ENCODE assay signal across 15 cellular contexts in the genomic region with DNA sequence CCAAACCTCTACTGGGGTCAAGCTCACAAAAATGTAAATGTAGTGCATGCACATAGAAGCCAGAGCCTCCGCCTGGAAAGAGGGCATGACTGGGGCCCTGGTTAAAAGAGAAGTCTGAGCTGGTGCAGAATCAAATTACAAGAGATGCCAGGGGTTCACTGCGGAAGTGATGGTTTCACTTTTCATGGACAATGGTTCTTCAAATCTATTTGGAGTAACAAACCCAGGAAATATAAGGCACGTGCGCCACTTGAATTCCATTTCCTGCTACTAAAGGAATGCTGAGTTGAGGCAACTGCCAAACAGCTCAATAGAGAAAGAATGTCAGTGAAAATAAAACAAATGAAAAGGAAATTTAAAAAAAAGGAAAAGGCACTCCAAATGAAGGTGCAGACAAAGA.
DNase-seq lines count a peak whose midpoint lies in the region; ATAC-seq, FAIRE-seq and TF ChIP-seq lines count a peak whose summit lies in the region.
"Had no signal": no experiment of that assay in that cellular context is flagged by ENCODE, and none has a peak within 500 bp of the region (broad histone marks: within the 10 kb centered on the region; RNA-seq: fewer than 3 reads in every experiment).

No MANE protein-coding gene starts in this region.

- peaks cover 0 to 23% (median 12%) of the 10 kb centered on the region in 11 experiments; a peak in 13 of 22 replicates for H3K9me3 ChIP-seq in BLaER1 treated with 17β-estradiol and CSF1 and Interleukin-3, amounts not matched to agents 10 nM and 100 nM (replicated peaks in 1 of 11)

- no peak overlapping the region for H3K9ac ChIP-seq in BLaER1 treated with 17β-estradiol and CSF1 and Interleukin-3, amounts not matched to agents 10 nM and 100 nM

- ATAC-seq in HG03378 (IDR thresholded peaks at IDR 0.05; ENCODE audit: unreplicated experiment) = no peak

- no peaks in the 10 kb centered on the region for H3K36me3 ChIP-seq in BLaER1 treated with 17β-estradiol and CSF1 and Interleukin-3, amounts not matched to agents 10 nM and 100 nM
- H3K36me3 ChIP-seq in bronchial epithelial cell (ENCODE audit: control insufficient read depth, insufficient read depth, low read length) = no peaks in the 10 kb centered on the region

- H3K27me3 Mint-ChIP-seq in nephron progenitor cell (ENCODE audit: low read depth, poor library complexity) = no peaks in the 10 kb centered on the region
- H3K27me3 Mint-ChIP-seq: CD4-positive, alpha-beta memory T cell had no signal

- DNase-seq in bronchial epithelial cell (ENCODE audit: low read depth) (peak; percentile 4), lung microvascular endothelial cell (ENCODE audit: low read depth in 2 of 2) (peak; percentile 29 to 59), DMS153 (lab: John Stamatoyannopoulos, UW) (no peak), nephron progenitor cell (no peak)
- no peak for DNase-seq in activated CD4-positive, alpha-beta T cell treated with anti-CD3 and anti-CD28 coated beads, Interleukin-2, amount 50 U/mL, for 4 hours
- DNase-seq: activated CD4-positive, alpha-beta T cell treated with anti-CD3 and anti-CD28 coated beads, Interleukin-2, amount 50 U/mL, for 1 hour; CD4-positive, alpha-beta memory T cell; endodermal cell; NCI-H2081 treated with DMSO at 0.1 percent for 48 hours; OCI-M1 had no signal

- TF ChIP-seq EP300 in Ishikawa (IDR thresholded peaks at IDR 0.05; ENCODE audit: borderline replicate concordance) = peak; percentile 31; the same call in 1 of the 2 replicates

- peaks cover 5% of the 10 kb centered on the region for H3K4me1 Mint-ChIP-seq in nephron progenitor cell
- H3K4me1 Mint-ChIP-seq: CD4-positive, alpha-beta memory T cell; endodermal cell had no signal

- no peak overlapping the region for H3K4me3 Mint-ChIP-seq in nephron progenitor cell
- H3K4me3 Mint-ChIP-seq: CD4-positive, alpha-beta memory T cell; endodermal cell; neural crest cell had no signal

- no peaks in the 10 kb centered on the region for H3K36me3 Mint-ChIP-seq in nephron progenitor cell (ENCODE audit: low read depth)
- H3K36me3 Mint-ChIP-seq: CD4-positive, alpha-beta memory T cell had no signal

- H3K27ac Mint-ChIP-seq in nephron progenitor cell = no peak overlapping the region
- H3K27ac Mint-ChIP-seq: activated T-helper 2 cell treated with anti-CD3 and anti-CD28 coated beads, Interferon-gamma antibody, Interleukin-2, Interleukin-4, amounts not matched to agents 10 μg/mL and 5 μg/mL and 100 μg/mL, durations not matched to agents 14 hours and 24 hours and 36 hours; CD4-positive, alpha-beta memory T cell; endodermal cell had no signal

- H3K9me3 Mint-ChIP-seq in nephron progenitor cell = peaks cover 66% of the 10 kb centered on the region
- H3K9me3 Mint-ChIP-seq: activated T-helper 2 cell treated with anti-CD3 and anti-CD28 coated beads, Interferon-gamma antibody, Interleukin-2, Interleukin-4, amounts not matched to agents 10 μg/mL and 5 μg/mL and 100 μg/mL, durations not matched to agents 14 hours and 24 hours and 36 hours had no signal

- no peaks in the 10 kb centered on the region for H3K27me3 ChIP-seq in BLaER1 treated with 17β-estradiol and CSF1 and Interleukin-3, amounts not matched to agents 10 nM and 100 nM
- no peaks in the 10 kb centered on the region for H3K27me3 ChIP-seq in bronchial epithelial cell (ENCODE audit: control insufficient read depth, insufficient read depth, low read length)

- H3K4me3 ChIP-seq in BLaER1 treated with 17β-estradiol and CSF1 and Interleukin-3, amounts not matched to agents 10 nM and 100 nM = no peak overlapping the region
- H3K4me3 ChIP-seq in bronchial epithelial cell (ENCODE audit: low read depth, low read length) = no peak overlapping the region

- peaks cover 0 to 3% (median 0%) of the 10 kb centered on the region in 11 experiments; a peak in 2 of 22 replicates for H4K20me1 ChIP-seq in BLaER1 treated with 17β-estradiol and CSF1 and Interleukin-3, amounts not matched to agents 10 nM and 100 nM

- H3K4me1 ChIP-seq in BLaER1 treated with 17β-estradiol and CSF1 and Interleukin-3, amounts not matched to agents 10 nM and 100 nM = peaks cover 11 to 41% (median 20%) of the 10 kb centered on the region in 10 experiments

- TF ChIP-seq RAD21 in Ishikawa (IDR thresholded peaks at IDR 0.05; ENCODE audit: low read depth) = no peak

- H3K4me2 ChIP-seq in BLaER1 treated with 17β-estradiol and CSF1 and Interleukin-3, amounts not matched to agents 10 nM and 100 nM = peak overlapping the region; percentile 37 to 85 (median 54)

- no peak for FAIRE-seq in bronchial epithelial cell (lab: Jason Lieb, UNC)

- TF ChIP-seq CTCF in bronchial epithelial cell (IDR thresholded peaks at IDR 0.05; ENCODE audit: insufficient read depth, low read length, severe bottlenecking) = no peak
- no peak for TF ChIP-seq CTCF in nephron progenitor cell (IDR thresholded peaks at IDR 0.05)

- peak overlapping the region in 5 of 11 experiments; percentile 4 to 45 (median 34); a peak in 5 of 22 replicates for H3K27ac ChIP-seq in BLaER1 treated with 17β-estradiol and CSF1 and Interleukin-3, amounts not matched to agents 10 nM and 100 nM

TF ChIP-seq in Ishikawa, 13 proteins besides CTCF, POLR2A, EP300 and RAD21:
- TF ChIP-seq NFIC (IDR thresholded peaks at IDR 0.05) (0 out of 2 replicates have a peak, but pooled peaks have one; percentile 17), TEAD4 (IDR thresholded peaks at IDR 0.05) (peak; percentile 31; the same call in 1 of the 2 replicates), ZBTB7A (IDR thresholded peaks at IDR 0.05; ENCODE audit: low read depth) (no peak)
- TF ChIP-seq, protein P1, sequence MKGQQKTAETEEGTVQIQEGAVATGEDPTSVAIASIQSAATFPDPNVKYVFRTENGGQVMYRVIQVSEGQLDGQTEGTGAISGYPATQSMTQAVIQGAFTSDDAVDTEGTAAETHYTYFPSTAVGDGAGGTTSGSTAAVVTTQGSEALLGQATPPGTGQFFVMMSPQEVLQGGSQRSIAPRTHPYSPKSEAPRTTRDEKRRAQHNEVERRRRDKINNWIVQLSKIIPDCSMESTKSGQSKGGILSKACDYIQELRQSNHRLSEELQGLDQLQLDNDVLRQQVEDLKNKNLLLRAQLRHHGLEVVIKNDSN (IDR thresholded peaks at IDR 0.05) = peak; percentile 46; the same call in 1 of the 2 replicates
- TF ChIP-seq, protein P2, sequence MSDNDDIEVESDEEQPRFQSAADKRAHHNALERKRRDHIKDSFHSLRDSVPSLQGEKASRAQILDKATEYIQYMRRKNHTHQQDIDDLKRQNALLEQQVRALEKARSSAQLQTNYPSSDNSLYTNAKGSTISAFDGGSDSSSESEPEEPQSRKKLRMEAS (IDR thresholded peaks at IDR 0.05) = peak; percentile 62; the same call in 1 of the 2 replicates

Comparison
In these comparisons a context has a peak if more than half of its experiments do, and no peak if none do; other contexts are left out.
1. DNase-seq: peak in bronchial epithelial cell (single experiment) and lung microvascular endothelial cell (2 of 2); none in DMS153 (single experiment), nephron progenitor cell (single experiment) and activated CD4-positive, alpha-beta T cell treated with anti-CD3 and anti-CD28 coated beads, Interleukin-2, amount 50 U/mL, for 4 hours (0 of 2).